In the genomic region with DNA sequence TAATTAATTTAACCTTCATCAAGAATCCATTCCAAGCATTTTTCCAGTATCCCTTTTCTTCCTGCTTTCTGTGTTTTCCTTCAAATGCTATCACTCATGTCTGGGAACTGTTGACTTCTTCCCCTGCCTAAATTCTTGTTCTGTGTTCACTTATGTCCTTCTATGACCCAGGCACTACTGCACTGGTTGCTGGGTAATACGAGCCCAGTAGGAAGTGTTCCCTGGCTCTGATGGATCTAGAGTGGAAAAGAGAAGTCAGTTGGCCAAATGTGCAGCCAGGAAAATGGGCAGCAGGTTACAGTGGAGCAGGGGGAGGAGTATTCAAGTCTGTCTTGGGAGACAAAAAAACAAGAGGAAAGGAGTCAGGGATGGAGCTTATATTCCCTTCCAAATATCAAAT, we compare ENCODE assay signal across 36 cellular contexts. TPM values are rescaled to one million over a fixed set of nuclear protein-coding genes. Genes with fewer than 3 reads are reported as not detected.
"Had no signal": no experiment of that assay in that cellular context is flagged by ENCODE, and none has a peak within 500 bp of the region (broad histone marks: within the 10 kb centered on the region; RNA-seq: fewer than 3 reads in every experiment).

No MANE protein-coding gene starts in this region.

- DNase-seq: Karpas-422, Kasumi-1, KG1, MG63, MM.1S, MV-4-11, NCI-H1048, NCI-H1092, NCI-H1092 treated with DMSO at 0.1 percent for 48 hours, NCI-H1105, NCI-H1105 treated with DMSO at 0.1 percent for 48 hours, NCI-H1417, NCI-H1417 treated with DMSO at 0.1 percent for 48 hours, NCI-H1436, NCI-H1436 treated with DMSO at 0.1 percent for 48 hours, NCI-H146, NCI-H1694, NCI-H1694 treated with DMSO at 0.1 percent for 48 hours, NCI-H187, NCI-H187 treated with DMSO at 0.1 percent for 48 hours, NCI-H1930, NCI-H2029, NCI-H2029 treated with DMSO at 0.1 percent for 48 hours, NCI-H2081, NCI-H2081 treated with DMSO at 0.1 percent for 48 hours, NCI-H2107, NCI-H2171, NCI-H2171 treated with DMSO at 0.1 percent for 48 hours, NCI-H2227 treated with DMSO at 0.1 percent for 48 hours, NCI-H226, NCI-H345, NCI-H446, NCI-H446 treated with DMSO at 0.1 percent for 48 hours, NCI-H510A had no signal

RNA-seq across cellular contexts. Expression of a gene that starts 7.1 kb away (rescaled TPM):
- total RNA-seq: LHCN-M2, NCI-H460 had no signal
